Comparison of ENCODE assay signal across 1 cellular context in the genomic region with DNA sequence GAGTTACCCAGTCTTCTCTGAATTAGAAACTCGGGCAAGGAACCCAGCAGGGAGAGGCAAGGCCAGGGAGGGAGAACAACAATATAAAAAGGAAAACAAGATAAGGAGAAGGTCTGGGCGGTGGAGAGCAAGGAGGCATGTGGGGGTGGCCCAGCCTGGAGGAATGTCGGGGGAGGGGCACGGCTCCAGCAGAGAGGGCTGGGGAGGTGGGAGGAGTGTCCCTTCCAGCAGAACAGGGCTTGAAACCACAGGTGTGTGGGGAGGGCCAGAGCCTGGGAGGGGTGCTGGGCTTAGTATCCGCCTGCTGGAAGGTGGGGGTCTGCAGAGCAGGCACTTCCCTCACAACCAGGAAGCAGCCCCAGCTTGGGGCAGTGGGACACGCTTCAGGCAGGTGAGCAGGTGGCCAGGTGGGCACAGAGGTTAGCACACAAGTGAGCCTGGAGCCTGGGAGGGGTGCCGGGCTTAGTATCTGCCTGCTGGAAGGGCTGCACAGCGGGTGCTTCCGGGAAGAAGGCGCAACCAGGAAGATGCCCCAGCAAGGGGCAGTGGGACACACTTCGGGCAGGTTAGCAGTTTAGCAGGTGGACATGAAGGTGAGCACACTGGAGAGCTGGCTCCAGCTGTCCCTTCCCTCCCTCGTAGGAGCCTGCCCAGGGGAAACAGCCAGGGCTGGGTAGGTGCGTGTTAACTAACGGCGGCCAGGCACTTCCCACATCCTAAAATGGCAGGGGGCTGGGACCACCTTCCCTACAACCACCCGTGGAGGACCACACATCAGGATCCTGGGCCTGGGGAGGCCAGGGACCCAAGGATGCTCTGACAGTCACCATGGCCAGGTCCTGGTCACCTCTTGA.
TF ChIP-seq lines count a peak whose summit lies in the region.

No MANE protein-coding gene starts in this region.

TF ChIP-seq in HEK293, 187 proteins besides CTCF, POLR2A, EP300 and RAD21 (continued from another document and continues in another):
- TF ChIP-seq, protein P1, sequence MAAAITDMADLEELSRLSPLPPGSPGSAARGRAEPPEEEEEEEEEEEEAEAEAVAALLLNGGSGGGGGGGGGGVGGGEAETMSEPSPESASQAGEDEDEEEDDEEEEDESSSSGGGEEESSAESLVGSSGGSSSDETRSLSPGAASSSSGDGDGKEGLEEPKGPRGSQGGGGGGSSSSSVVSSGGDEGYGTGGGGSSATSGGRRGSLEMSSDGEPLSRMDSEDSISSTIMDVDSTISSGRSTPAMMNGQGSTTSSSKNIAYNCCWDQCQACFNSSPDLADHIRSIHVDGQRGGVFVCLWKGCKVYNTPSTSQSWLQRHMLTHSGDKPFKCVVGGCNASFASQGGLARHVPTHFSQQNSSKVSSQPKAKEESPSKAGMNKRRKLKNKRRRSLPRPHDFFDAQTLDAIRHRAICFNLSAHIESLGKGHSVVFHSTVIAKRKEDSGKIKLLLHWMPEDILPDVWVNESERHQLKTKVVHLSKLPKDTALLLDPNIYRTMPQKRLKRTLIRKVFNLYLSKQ (tag by site-specific recombination; IDR thresholded peaks at IDR 0.05; ENCODE audit: borderline replicate concordance) = no peak
- peak; percentile 98 for TF ChIP-seq ZNF341 (tag by site-specific recombination; IDR thresholded peaks at IDR 0.05; ENCODE audit: low read depth)
- no peak for TF ChIP-seq ZSCAN30 (tag by site-specific recombination; IDR thresholded peaks at IDR 0.05)
- no peak for TF ChIP-seq ZNF664 (tag by site-specific recombination; IDR thresholded peaks at IDR 0.05)
- no peak for TF ChIP-seq ZBTB1 (tag by site-specific recombination; IDR thresholded peaks at IDR 0.05)
- no peak for TF ChIP-seq BCL11A (tag by site-specific recombination; IDR thresholded peaks at IDR 0.05; ENCODE audit: low read depth)
- TF ChIP-seq, protein P2, sequence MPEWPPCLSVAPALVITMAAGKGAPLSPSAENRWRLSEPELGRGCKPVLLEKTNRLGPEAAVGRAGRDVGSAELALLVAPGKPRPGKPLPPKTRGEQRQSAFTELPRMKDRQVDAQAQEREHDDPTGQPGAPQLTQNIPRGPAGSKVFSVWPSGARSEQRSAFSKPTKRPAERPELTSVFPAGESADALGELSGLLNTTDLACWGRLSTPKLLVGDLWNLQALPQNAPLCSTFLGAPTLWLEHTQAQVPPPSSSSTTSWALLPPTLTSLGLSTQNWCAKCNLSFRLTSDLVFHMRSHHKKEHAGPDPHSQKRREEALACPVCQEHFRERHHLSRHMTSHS (tag by site-specific recombination; IDR thresholded peaks at IDR 0.05) = no peak
- TF ChIP-seq, protein P3, sequence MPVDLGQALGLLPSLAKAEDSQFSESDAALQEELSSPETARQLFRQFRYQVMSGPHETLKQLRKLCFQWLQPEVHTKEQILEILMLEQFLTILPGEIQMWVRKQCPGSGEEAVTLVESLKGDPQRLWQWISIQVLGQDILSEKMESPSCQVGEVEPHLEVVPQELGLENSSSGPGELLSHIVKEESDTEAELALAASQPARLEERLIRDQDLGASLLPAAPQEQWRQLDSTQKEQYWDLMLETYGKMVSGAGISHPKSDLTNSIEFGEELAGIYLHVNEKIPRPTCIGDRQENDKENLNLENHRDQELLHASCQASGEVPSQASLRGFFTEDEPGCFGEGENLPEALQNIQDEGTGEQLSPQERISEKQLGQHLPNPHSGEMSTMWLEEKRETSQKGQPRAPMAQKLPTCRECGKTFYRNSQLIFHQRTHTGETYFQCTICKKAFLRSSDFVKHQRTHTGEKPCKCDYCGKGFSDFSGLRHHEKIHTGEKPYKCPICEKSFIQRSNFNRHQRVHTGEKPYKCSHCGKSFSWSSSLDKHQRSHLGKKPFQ (tag by site-specific recombination; IDR thresholded peaks at IDR 0.05) = no peak
- no peak for TF ChIP-seq ZNF2 (tag by site-specific recombination; IDR thresholded peaks at IDR 0.05)
- peak; percentile 70 for TF ChIP-seq SP7 (tag by site-specific recombination; IDR thresholded peaks at IDR 0.05)
- TF ChIP-seq, protein P4, sequence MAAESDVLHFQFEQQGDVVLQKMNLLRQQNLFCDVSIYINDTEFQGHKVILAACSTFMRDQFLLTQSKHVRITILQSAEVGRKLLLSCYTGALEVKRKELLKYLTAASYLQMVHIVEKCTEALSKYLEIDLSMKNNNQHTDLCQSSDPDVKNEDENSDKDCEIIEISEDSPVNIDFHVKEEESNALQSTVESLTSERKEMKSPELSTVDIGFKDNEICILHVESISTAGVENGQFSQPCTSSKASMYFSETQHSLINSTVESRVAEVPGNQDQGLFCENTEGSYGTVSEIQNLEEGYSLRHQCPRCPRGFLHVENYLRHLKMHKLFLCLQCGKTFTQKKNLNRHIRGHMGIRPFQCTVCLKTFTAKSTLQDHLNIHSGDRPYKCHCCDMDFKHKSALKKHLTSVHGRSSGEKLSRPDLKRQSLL (tag by site-specific recombination; IDR thresholded peaks at IDR 0.05) = no peak; the same call in 1 of the 2 replicates
- no peak for TF ChIP-seq SALL2 (tag by site-specific recombination; IDR thresholded peaks at IDR 0.05; ENCODE audit: borderline replicate concordance)
- TF ChIP-seq ZNF221 (tag by site-specific recombination; IDR thresholded peaks at IDR 0.05; ENCODE audit: borderline replicate concordance) = no peak
- TF ChIP-seq ZNF416 (tag by site-specific recombination; IDR thresholded peaks at IDR 0.05) = no peak
- TF ChIP-seq, protein P5, sequence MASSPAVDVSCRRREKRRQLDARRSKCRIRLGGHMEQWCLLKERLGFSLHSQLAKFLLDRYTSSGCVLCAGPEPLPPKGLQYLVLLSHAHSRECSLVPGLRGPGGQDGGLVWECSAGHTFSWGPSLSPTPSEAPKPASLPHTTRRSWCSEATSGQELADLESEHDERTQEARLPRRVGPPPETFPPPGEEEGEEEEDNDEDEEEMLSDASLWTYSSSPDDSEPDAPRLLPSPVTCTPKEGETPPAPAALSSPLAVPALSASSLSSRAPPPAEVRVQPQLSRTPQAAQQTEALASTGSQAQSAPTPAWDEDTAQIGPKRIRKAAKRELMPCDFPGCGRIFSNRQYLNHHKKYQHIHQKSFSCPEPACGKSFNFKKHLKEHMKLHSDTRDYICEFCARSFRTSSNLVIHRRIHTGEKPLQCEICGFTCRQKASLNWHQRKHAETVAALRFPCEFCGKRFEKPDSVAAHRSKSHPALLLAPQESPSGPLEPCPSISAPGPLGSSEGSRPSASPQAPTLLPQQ (tag by site-specific recombination; IDR thresholded peaks at IDR 0.05) = no peak
- TF ChIP-seq SP2 (tag by site-specific recombination; IDR thresholded peaks at IDR 0.05) = peak; percentile 35; the same call in 1 of the 2 replicates
- TF ChIP-seq, protein P6, sequence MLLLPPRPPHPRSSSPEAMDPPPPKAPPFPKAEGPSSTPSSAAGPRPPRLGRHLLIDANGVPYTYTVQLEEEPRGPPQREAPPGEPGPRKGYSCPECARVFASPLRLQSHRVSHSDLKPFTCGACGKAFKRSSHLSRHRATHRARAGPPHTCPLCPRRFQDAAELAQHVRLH (tag by site-specific recombination; IDR thresholded peaks at IDR 0.05) = no peak
- TF ChIP-seq ZNF600 (tag by site-specific recombination; IDR thresholded peaks at IDR 0.05) = peak; percentile 65; the same call in 1 of the 2 replicates
- TF ChIP-seq EGR2 (tag by site-specific recombination; IDR thresholded peaks at IDR 0.05; ENCODE audit: low read depth) = peak; percentile 97
- TF ChIP-seq, protein P7, sequence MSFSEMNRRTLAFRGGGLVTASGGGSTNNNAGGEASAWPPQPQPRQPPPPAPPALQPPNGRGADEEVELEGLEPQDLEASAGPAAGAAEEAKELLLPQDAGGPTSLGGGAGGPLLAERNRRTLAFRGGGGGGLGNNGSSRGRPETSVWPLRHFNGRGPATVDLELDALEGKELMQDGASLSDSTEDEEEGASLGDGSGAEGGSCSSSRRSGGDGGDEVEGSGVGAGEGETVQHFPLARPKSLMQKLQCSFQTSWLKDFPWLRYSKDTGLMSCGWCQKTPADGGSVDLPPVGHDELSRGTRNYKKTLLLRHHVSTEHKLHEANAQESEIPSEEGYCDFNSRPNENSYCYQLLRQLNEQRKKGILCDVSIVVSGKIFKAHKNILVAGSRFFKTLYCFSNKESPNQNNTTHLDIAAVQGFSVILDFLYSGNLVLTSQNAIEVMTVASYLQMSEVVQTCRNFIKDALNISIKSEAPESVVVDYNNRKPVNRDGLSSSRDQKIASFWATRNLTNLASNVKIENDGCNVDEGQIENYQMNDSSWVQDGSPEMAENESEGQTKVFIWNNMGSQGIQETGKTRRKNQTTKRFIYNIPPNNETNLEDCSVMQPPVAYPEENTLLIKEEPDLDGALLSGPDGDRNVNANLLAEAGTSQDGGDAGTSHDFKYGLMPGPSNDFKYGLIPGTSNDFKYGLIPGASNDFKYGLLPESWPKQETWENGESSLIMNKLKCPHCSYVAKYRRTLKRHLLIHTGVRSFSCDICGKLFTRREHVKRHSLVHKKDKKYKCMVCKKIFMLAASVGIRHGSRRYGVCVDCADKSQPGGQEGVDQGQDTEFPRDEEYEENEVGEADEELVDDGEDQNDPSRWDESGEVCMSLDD (tag by site-specific recombination; IDR thresholded peaks at IDR 0.05) = no peak
- TF ChIP-seq, protein P8, sequence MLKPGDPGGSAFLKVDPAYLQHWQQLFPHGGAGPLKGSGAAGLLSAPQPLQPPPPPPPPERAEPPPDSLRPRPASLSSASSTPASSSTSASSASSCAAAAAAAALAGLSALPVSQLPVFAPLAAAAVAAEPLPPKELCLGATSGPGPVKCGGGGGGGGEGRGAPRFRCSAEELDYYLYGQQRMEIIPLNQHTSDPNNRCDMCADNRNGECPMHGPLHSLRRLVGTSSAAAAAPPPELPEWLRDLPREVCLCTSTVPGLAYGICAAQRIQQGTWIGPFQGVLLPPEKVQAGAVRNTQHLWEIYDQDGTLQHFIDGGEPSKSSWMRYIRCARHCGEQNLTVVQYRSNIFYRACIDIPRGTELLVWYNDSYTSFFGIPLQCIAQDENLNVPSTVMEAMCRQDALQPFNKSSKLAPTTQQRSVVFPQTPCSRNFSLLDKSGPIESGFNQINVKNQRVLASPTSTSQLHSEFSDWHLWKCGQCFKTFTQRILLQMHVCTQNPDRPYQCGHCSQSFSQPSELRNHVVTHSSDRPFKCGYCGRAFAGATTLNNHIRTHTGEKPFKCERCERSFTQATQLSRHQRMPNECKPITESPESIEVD (tag by site-specific recombination; IDR thresholded peaks at IDR 0.05) = no peak
- TF ChIP-seq KLF10 (tag by site-specific recombination; IDR thresholded peaks at IDR 0.05) = no peak
- no peak for TF ChIP-seq ZNF433 (tag by site-specific recombination; IDR thresholded peaks at IDR 0.05; ENCODE audit: low read depth)
- TF ChIP-seq ZNF660 (tag by site-specific recombination; IDR thresholded peaks at IDR 0.05) = no peak
- no peak for TF ChIP-seq KLF16 (tag by site-specific recombination; IDR thresholded peaks at IDR 0.05)
- TF ChIP-seq ZNF501 (tag by site-specific recombination; IDR thresholded peaks at IDR 0.05) = no peak
- TF ChIP-seq GLI2 (tag by site-specific recombination; IDR thresholded peaks at IDR 0.05; ENCODE audit: borderline replicate concordance, low read depth) = no peak
- TF ChIP-seq, protein P9, sequence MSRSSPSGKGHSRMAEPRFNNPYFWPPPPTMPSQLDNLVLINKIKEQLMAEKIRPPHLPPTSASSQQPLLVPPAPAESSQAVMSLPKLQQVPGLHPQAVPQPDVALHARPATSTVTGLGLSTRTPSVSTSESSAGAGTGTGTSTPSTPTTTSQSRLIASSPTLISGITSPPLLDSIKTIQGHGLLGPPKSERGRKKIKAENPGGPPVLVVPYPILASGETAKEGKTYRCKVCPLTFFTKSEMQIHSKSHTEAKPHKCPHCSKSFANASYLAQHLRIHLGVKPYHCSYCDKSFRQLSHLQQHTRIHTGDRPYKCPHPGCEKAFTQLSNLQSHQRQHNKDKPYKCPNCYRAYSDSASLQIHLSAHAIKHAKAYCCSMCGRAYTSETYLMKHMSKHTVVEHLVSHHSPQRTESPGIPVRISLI (tag by site-specific recombination; IDR thresholded peaks at IDR 0.05) = no peak
- peak; percentile 88 for TF ChIP-seq KLF1 (tag by site-specific recombination; IDR thresholded peaks at IDR 0.05)
- peak; percentile 67; the same call in 1 of the 2 replicates for TF ChIP-seq ZEB2 (tag by site-specific recombination; IDR thresholded peaks at IDR 0.05)
- peak; percentile 79; the same call in 1 of the 2 replicates for TF ChIP-seq KLF7 (tag by site-specific recombination; IDR thresholded peaks at IDR 0.05; ENCODE audit: borderline replicate concordance)
- TF ChIP-seq TRIM28 (IDR thresholded peaks at IDR 0.05; ENCODE audit: borderline replicate concordance, low read length) = no peak
- no peak for TF ChIP-seq ZNF792 (tag by site-specific recombination; IDR thresholded peaks at IDR 0.05)
- TF ChIP-seq ZNF610 (tag by site-specific recombination; IDR thresholded peaks at IDR 0.05; ENCODE audit: borderline replicate concordance) = no peak
- no peak for TF ChIP-seq ZNF426 (tag by site-specific recombination; IDR thresholded peaks at IDR 0.05)
- TF ChIP-seq ZNF350 (tag by site-specific recombination; IDR thresholded peaks at IDR 0.05) = no peak
- TF ChIP-seq ZSCAN16 (tag by site-specific recombination; IDR thresholded peaks at IDR 0.05) = no peak
- TF ChIP-seq, protein P10, sequence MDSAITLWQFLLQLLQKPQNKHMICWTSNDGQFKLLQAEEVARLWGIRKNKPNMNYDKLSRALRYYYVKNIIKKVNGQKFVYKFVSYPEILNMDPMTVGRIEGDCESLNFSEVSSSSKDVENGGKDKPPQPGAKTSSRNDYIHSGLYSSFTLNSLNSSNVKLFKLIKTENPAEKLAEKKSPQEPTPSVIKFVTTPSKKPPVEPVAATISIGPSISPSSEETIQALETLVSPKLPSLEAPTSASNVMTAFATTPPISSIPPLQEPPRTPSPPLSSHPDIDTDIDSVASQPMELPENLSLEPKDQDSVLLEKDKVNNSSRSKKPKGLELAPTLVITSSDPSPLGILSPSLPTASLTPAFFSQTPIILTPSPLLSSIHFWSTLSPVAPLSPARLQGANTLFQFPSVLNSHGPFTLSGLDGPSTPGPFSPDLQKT (IDR thresholded peaks at IDR 0.05; ENCODE audit: borderline replicate concordance, low read depth, low read length) = no peak
- TF ChIP-seq ZNF133 (tag by site-specific recombination; IDR thresholded peaks at IDR 0.05) = no peak
- TF ChIP-seq, protein P11, sequence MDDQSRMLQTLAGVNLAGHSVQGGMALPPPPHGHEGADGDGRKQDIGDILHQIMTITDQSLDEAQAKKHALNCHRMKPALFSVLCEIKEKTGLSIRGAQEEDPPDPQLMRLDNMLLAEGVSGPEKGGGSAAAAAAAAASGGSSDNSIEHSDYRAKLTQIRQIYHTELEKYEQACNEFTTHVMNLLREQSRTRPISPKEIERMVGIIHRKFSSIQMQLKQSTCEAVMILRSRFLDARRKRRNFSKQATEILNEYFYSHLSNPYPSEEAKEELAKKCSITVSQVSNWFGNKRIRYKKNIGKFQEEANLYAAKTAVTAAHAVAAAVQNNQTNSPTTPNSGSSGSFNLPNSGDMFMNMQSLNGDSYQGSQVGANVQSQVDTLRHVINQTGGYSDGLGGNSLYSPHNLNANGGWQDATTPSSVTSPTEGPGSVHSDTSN (CRISPR knock-in tag; IDR thresholded peaks at IDR 0.05) = no peak
- no peak for TF ChIP-seq REPIN1 (tag by site-specific recombination; IDR thresholded peaks at IDR 0.05; ENCODE audit: low read depth)
